ENCODE assay signal across 26 cellular contexts in genomic region chr16:54546481-54546880, GRCh38.
DNase-seq lines count a peak whose midpoint lies in the region; ATAC-seq lines count a peak whose summit lies in the region.
"Had no signal": no experiment of that assay in that cellular context is flagged by ENCODE, and none has a peak within 500 bp of the region (broad histone marks: within the 10 kb centered on the region; RNA-seq: fewer than 3 reads in every experiment).

No MANE protein-coding gene starts in this region.

- intact Hi-C loops in activated CD4-positive, alpha-beta memory T cell treated with anti-CD3 and anti-CD28 coated beads for 36 hours (cut with micrococcal nuclease): no loop called here

- no peaks in the 10 kb centered on the region for H3K4me1 Mint-ChIP-seq in activated CD4-positive, alpha-beta memory T cell treated with anti-CD3 and anti-CD28 coated beads for 36 hours (ENCODE audit: low read depth)
- H3K4me1 Mint-ChIP-seq: WTC11 had no signal

- POLR2A ChIA-PET in activated CD4-positive, alpha-beta memory T cell treated with anti-CD3 and anti-CD28 coated beads for 36 hours (lab: Charles Lee): no interaction called here

- DNase-seq in NCI-H748 (lab: John Stamatoyannopoulos, UW; ENCODE audit: unreplicated experiment) (peak; percentile 88), NCI-H748 treated with DMSO at 0.1 percent for 48 hours (lab: John Stamatoyannopoulos, UW) (no peak), astrocyte of the hippocampus (ENCODE audit: low read depth, low spot score) (peak; percentile 22), midbrain (lab: John Stamatoyannopoulos, UW) (peak; percentile 6), HT-29 (ENCODE audit: low spot score) (no peak), NCI-H2171 treated with DMSO at 0.1 percent for 48 hours (lab: John Stamatoyannopoulos, UW) (no peak)
- no peak for DNase-seq in stimulated activated naive CD8-positive, alpha-beta T cell treated with anti-CD3 and anti-CD28 coated beads, Interleukin-15, Interleukin-2, amounts not matched to agents 100 U/mL and 50 U/mL, for 24 hours
- no peak for DNase-seq in activated CD4-positive, alpha-beta memory T cell treated with anti-CD3 and anti-CD28 coated beads for 36 hours
- DNase-seq: activated CD4-positive, alpha-beta T cell treated with anti-CD3 and anti-CD28 coated beads, Interleukin-2, amount 50 U/mL, for 4 hours; activated CD8-positive, alpha-beta memory T cell treated with anti-CD3 and anti-CD28 coated beads, Interleukin-2, amount 50 U/mL, for 4 hours; aorta; central memory CD4-positive, alpha-beta T cell; DND-41; foreskin melanocyte; GOT3; left ventricle myocardium inferior; SHP77 treated with DMSO at 0.1 percent for 48 hours; SW 1271; T1000; upper lobe of left lung had no signal

- no peak overlapping the region for H3K4me3 Mint-ChIP-seq in activated CD4-positive, alpha-beta memory T cell treated with anti-CD3 and anti-CD28 coated beads for 36 hours
- H3K4me3 Mint-ChIP-seq: nephron, WTC11 had no signal

- H3K27ac Mint-ChIP-seq in activated CD4-positive, alpha-beta memory T cell treated with anti-CD3 and anti-CD28 coated beads for 36 hours: no peak overlapping the region
- H3K27ac Mint-ChIP-seq: activated naive CD4-positive, alpha-beta T cell treated with anti-CD3 and anti-CD28 coated beads, Interleukin-2, amount 50 U/mL, for 72 hours; activated T-helper 2 cell treated with anti-CD3 and anti-CD28 coated beads, Interferon-gamma antibody, Interleukin-2, Interleukin-4, amounts not matched to agents 10 μg/mL and 5 μg/mL and 100 μg/mL, durations not matched to agents 14 hours and 24 hours and 36 hours; nephron; WTC11 had no signal

- peaks cover 1% of the 10 kb centered on the region for H3K27me3 Mint-ChIP-seq in activated CD4-positive, alpha-beta memory T cell treated with anti-CD3 and anti-CD28 coated beads for 36 hours

- CTCF ChIA-PET in activated CD4-positive, alpha-beta memory T cell treated with anti-CD3 and anti-CD28 coated beads for 36 hours (lab: Charles Lee): no interaction called here

- H3K36me3 Mint-ChIP-seq in activated CD4-positive, alpha-beta memory T cell treated with anti-CD3 and anti-CD28 coated beads for 36 hours: no peaks in the 10 kb centered on the region
- H3K36me3 Mint-ChIP-seq: activated naive CD4-positive, alpha-beta T cell treated with anti-CD3 and anti-CD28 coated beads, Interleukin-2, amount 50 U/mL, for 72 hours; WTC11 had no signal

- ATAC-seq in stimulated activated naive CD8-positive, alpha-beta T cell treated with anti-CD3 and anti-CD28 coated beads, Interleukin-15, Interleukin-2, amounts not matched to agents 100 U/mL and 50 U/mL, for 24 hours: no peak
- ATAC-seq: activated naive CD4-positive, alpha-beta T cell treated with anti-CD3 and anti-CD28 coated beads, Interleukin-2, amount 50 U/mL, for 72 hours; GM12878; Panc1; WTC11 had no signal

- H3K9me3 Mint-ChIP-seq in activated CD4-positive, alpha-beta memory T cell treated with anti-CD3 and anti-CD28 coated beads for 36 hours: no peaks in the 10 kb centered on the region
- H3K9me3 Mint-ChIP-seq: activated T-helper 2 cell treated with anti-CD3 and anti-CD28 coated beads, Interferon-gamma antibody, Interleukin-2, Interleukin-4, amounts not matched to agents 10 μg/mL and 5 μg/mL and 100 μg/mL, durations not matched to agents 14 hours and 24 hours and 36 hours; nephron had no signal

Comparison
In these comparisons a context has a peak if more than half of its experiments do, and no peak if none do; other contexts are left out.
1. DNase-seq: peak in NCI-H748 (single experiment), astrocyte of the hippocampus (single experiment) and midbrain (single experiment); none in NCI-H748 treated with DMSO at 0.1 percent for 48 hours (single experiment), HT-29 (single experiment), stimulated activated naive CD8-positive, alpha-beta T cell treated with anti-CD3 and anti-CD28 coated beads, Interleukin-15, Interleukin-2, amounts not matched to agents 100 U/mL and 50 U/mL, for 24 hours (single experiment), NCI-H2171 treated with DMSO at 0.1 percent for 48 hours (single experiment) and activated CD4-positive, alpha-beta memory T cell treated with anti-CD3 and anti-CD28 coated beads for 36 hours (single experiment).